ENCODE assay signal across 9 cellular contexts in genomic region chr15:62066663-62067447, GRCh38. TPM values are rescaled to one million over a fixed set of nuclear protein-coding genes. Genes with fewer than 3 reads are reported as not detected.
A peak's percentile ranks its signal among the peaks of the same experiment; 100 is the strongest.
DNase-seq lines count a peak whose midpoint lies in the region; ATAC-seq and TF ChIP-seq lines count a peak whose summit lies in the region.
"Had no signal": no experiment of that assay in that cellular context is flagged by ENCODE, and none has a peak within 500 bp of the region (broad histone marks: within the 10 kb centered on the region; RNA-seq: fewer than 3 reads in every experiment).

TSS of gene C2CD4A (plus strand) at chr15:62066977. CDS start at chr15:62067614, 637 bp downstream.

- H3K4me3 ChIP-seq in KMS-11 (IDR thresholded peaks at IDR 0.05; ENCODE audit: insufficient read depth, low read depth, low read length), result no peak within 1 kb of the TSS
- H3K4me3 ChIP-seq in ascending aorta, result peak within 1 kb of the TSS; percentile 53 to 79
- no peak within 1 kb of the TSS for H3K4me3 ChIP-seq in hepatocyte
- peak within 1 kb of the TSS; percentile 62 for H3K4me3 ChIP-seq in rectal smooth muscle tissue (ENCODE audit: low read length)

- H3K9me3 Mint-ChIP-seq in T-cell, result no peaks in the 10 kb centered on the region

- H3K4me2 ChIP-seq in KMS-11 (peak within 1 kb of the TSS; percentile 54), hepatocyte (peak within 1 kb of the TSS; percentile 88)

- H4K20me1 ChIP-seq in KMS-11 (ENCODE audit: insufficient read depth) (no peaks in the 10 kb centered on the region), hepatocyte (ENCODE audit: insufficient read depth, poor library complexity, severe bottlenecking) (no peaks in the 10 kb centered on the region)

- no peak within 1 kb of the TSS for H3K27ac Mint-ChIP-seq in T-cell

- WGBS in hepatocyte (ENCODE audit: low lambda C conversion rate, missing lambda C conversion rate), result 8% methylated on average over 33 of the region's 33 CpGs

- POLR2A ChIA-PET in T-cell (lab: Charles Lee), result interaction anchor here in 1 of 2 donors (0.6 kb wide), 1 partner anchor 24 kb away, joined by 3 read pairs; no protein-coding TSS in a partner anchor

- H3K4me1 ChIP-seq in KMS-11 (ENCODE audit: low read depth, poor library complexity, severe bottlenecking), result peaks cover 8% of the 10 kb centered on the region
- H3K4me1 ChIP-seq in ascending aorta, result peaks cover 4 to 7% of the 10 kb centered on the region in 2 donors
- H3K4me1 ChIP-seq in hepatocyte (ENCODE audit: insufficient read depth), result peaks cover 12% of the 10 kb centered on the region
- peaks cover 6% of the 10 kb centered on the region for H3K4me1 ChIP-seq in rectal smooth muscle tissue (ENCODE audit: control insufficient read depth, insufficient read depth, low read length)

- DNase-seq in EL (peak; percentile 52), T-cell (peak in 33 of 34 experiments; percentile 20 to 63 (median 46)), ascending aorta (ENCODE audit: low spot score in 2 of 2) (peak in 1 of 2 donors; percentile 78), hepatocyte (ENCODE audit: low spot score) (peak; percentile 91), epidermal melanocyte (ENCODE audit: insufficient read length, low spot score) (no peak)

- H3K9ac ChIP-seq in KMS-11 (no peak within 1 kb of the TSS), rectal smooth muscle tissue (ENCODE audit: low read length) (no peak within 1 kb of the TSS)

- no peak for TF ChIP-seq CTCF in KMS-11 (conservative IDR thresholded peaks at IDR 0.05; ENCODE audit: low read depth, low read length)
- peak in 1 of 3 experiments; percentile 33 for TF ChIP-seq CTCF in ascending aorta (IDR thresholded peaks at IDR 0.05)
- TF ChIP-seq CTCF in hepatocyte (IDR thresholded peaks at IDR 0.05; ENCODE audit: poor library complexity), result no peak

- H3K9me2 ChIP-seq in hepatocyte (replicated peaks; ENCODE audit: insufficient read depth), result no peaks in the 10 kb centered on the region

- H2AFZ ChIP-seq in KMS-11 (ENCODE audit: low read depth) (peak within 1 kb of the TSS; percentile 9; the same call in 1 of the 2 replicates), hepatocyte (peak within 1 kb of the TSS; percentile 25)

- no peak within 1 kb of the TSS for H3K27ac ChIP-seq in KMS-11
- H3K27ac ChIP-seq in ascending aorta, result peak within 1 kb of the TSS in 1 of 2 donors; percentile 7
- no peak within 1 kb of the TSS for H3K27ac ChIP-seq in hepatocyte
- H3K27ac ChIP-seq in rectal smooth muscle tissue (ENCODE audit: low read depth, low read length), result no peak within 1 kb of the TSS

- H3K4me3 Mint-ChIP-seq in T-cell, result peak within 1 kb of the TSS; percentile 78 to 92 (median 85)

- CTCF ChIA-PET in T-cell (lab: Charles Lee), result interaction anchor here in 1 of 2 donors (0.6 to 1.4 kb wide), 2 partner anchors 13 to 74 kb away, joined by 3 read pairs; no protein-coding TSS in a partner anchor

- intact Hi-C loops in ascending aorta (cut with DNase I), result no loop called here

- H3K9me3 ChIP-seq in ascending aorta, result no peaks in the 10 kb centered on the region
- H3K9me3 ChIP-seq in hepatocyte (ENCODE audit: low read depth), result no peaks in the 10 kb centered on the region

- ATAC-seq in T-cell (replicated peaks in 1 of 4), result peak; percentile 64 to 87 (median 75)
- no peak for ATAC-seq in HG02884 (IDR thresholded peaks at IDR 0.05; ENCODE audit: unreplicated experiment)

- H3K27me3 Mint-ChIP-seq in T-cell, result peaks cover 17 to 24% of the 10 kb centered on the region in 2 donors

- H3K4me1 Mint-ChIP-seq in T-cell, result peaks cover 20 to 30% (median 30%) of the 10 kb centered on the region in 3 donors

- H3K79me2 ChIP-seq in KMS-11 (ENCODE audit: insufficient read depth, low read depth), result no peaks in the 10 kb centered on the region
- H3K79me2 ChIP-seq in hepatocyte, result no peaks in the 10 kb centered on the region

- H3K27me3 ChIP-seq in KMS-11 (ENCODE audit: insufficient read depth, low read depth) (peaks cover 7% of the 10 kb centered on the region; the same call in 1 of the 2 replicates), ascending aorta (no peaks in the 10 kb centered on the region), hepatocyte (peaks cover 37% of the 10 kb centered on the region), rectal smooth muscle tissue (ENCODE audit: control insufficient read depth, insufficient read depth, low read length) (peaks cover 6% of the 10 kb centered on the region)

- H3K36me3 Mint-ChIP-seq in T-cell, result no peaks in the 10 kb centered on the region

- H3K36me3 ChIP-seq in KMS-11 (ENCODE audit: insufficient read depth) (no peaks in the 10 kb centered on the region), ascending aorta (no peaks in the 10 kb centered on the region), hepatocyte (replicated peaks; ENCODE audit: insufficient read depth, low read depth) (no peaks in the 10 kb centered on the region), rectal smooth muscle tissue (ENCODE audit: control insufficient read depth, insufficient read depth, low read length) (no peaks in the 10 kb centered on the region)

RNA-seq across cellular contexts. Expression of gene C2CD4A, which starts in this region (rescaled TPM):
- not detected for total RNA-seq in T-cell
- not detected for total RNA-seq in ascending aorta
- total RNA-seq in hepatocyte, result 0.12 and 0.13 TPM in 2 replicates
- 0.57 and 0.60 TPM in 2 replicates for polyA plus RNA-seq in hepatocyte
- total RNA-seq: RPMI7951 had no signal

Comparison
In these comparisons a context has a peak if more than half of its experiments do, and no peak if none do; other contexts are left out.
1. Peak in DNase-seq and ATAC-seq in T-cell; RNA of the gene not detected or under 1 TPM.
2. Peak in DNase-seq and H3K4me2 ChIP-seq in hepatocyte; RNA of the gene not detected or under 1 TPM.
3. H3K4me3 ChIP-seq: peak in ascending aorta (2 of 2) and rectal smooth muscle tissue (single experiment); none in KMS-11 (single experiment) and hepatocyte (single experiment).